ENCODE assay signal across 1 cellular context in the genomic region with DNA sequence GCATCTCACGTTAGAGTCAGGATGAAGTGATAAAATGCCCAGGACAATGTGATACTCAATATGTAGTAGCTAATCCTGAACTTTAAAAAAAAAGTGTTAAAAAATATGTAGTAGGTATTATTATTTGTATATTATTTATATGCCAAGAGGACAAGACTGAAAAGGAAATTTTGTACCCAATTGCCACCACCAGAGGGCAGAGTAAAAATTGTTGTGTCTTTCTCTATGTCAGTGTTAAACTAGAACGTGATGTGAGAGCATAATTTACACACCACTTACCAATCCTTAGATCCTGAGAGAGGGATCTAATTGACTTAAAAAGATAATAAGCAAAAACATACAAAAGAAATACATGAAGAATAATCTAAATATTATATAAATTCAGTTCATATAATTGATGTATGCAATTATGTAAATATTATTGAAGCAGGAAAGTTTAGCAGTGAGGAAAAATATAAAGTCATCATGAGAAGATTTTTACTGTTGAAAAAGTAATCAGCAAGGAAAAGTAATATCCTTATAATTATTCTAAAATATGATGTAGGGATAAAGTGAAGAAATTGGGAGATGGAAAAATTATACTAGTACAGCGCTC.
TF ChIP-seq lines count a peak whose summit lies in the region.

No MANE protein-coding gene starts in this region.

TF ChIP-seq in SK-N-SH treated with all-trans-retinoic acid at 6 μM for 48 hours, 23 proteins besides CTCF, POLR2A, EP300 and RAD21 (continued from another document):
- TF ChIP-seq, protein P1, sequence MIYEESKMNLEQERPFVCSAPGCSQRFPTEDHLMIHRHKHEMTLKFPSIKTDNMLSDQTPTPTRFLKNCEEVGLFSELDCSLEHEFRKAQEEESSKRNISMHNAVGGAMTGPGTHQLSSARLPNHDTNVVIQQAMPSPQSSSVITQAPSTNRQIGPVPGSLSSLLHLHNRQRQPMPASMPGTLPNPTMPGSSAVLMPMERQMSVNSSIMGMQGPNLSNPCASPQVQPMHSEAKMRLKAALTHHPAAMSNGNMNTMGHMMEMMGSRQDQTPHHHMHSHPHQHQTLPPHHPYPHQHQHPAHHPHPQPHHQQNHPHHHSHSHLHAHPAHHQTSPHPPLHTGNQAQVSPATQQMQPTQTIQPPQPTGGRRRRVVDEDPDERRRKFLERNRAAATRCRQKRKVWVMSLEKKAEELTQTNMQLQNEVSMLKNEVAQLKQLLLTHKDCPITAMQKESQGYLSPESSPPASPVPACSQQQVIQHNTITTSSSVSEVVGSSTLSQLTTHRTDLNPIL (CRISPR knock-in tag; IDR thresholded peaks at IDR 0.05; ENCODE audit: low read depth), result no peak
- TF ChIP-seq GLIS3 (CRISPR knock-in tag; IDR thresholded peaks at IDR 0.05), result no peak
- no peak for TF ChIP-seq ZC3H10 (CRISPR knock-in tag; IDR thresholded peaks at IDR 0.05)
- TF ChIP-seq RARB (CRISPR knock-in tag; IDR thresholded peaks at IDR 0.05), result no peak
- no peak for TF ChIP-seq OSR1 (CRISPR knock-in tag; IDR thresholded peaks at IDR 0.05)
- no peak for TF ChIP-seq ESRRG (CRISPR knock-in tag; IDR thresholded peaks at IDR 0.05)
